Comparison of ENCODE assay signal across 31 cellular contexts in the genomic region with DNA sequence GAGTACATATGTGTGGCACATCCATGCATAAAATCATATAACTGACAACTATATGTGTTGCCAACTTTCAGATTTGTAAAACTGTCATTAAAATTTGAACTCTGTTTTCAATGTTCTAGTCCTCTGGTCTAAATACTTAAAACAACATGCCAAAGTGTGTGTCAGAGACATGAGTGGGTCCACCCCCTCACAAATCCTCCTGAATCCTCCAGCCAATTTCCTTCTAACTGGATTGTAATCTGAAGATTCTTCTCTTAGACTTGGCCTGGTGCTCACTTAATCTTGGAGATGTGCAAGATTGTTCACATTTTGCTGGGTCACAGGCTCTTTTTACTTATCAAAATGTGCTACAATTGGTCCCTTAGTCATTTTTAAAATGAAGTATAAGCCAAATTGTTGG.
"Had no signal": no experiment of that assay in that cellular context is flagged by ENCODE, and none has a peak within 500 bp of the region (broad histone marks: within the 10 kb centered on the region; RNA-seq: fewer than 3 reads in every experiment).

No MANE protein-coding gene starts in this region.

- H3K36me3 Mint-ChIP-seq: activated CD8-positive, alpha-beta memory T cell treated with anti-CD3 and anti-CD28 coated beads, Interleukin-2, amount 10 ng/mL, durations not matched to agents 7 days and 5 days; activated naive CD4-positive, alpha-beta T cell treated with anti-CD3 and anti-CD28 coated beads, Interleukin-2, amount 50 U/mL, for 72 hours; naive B cell had no signal

- DNase-seq: activated CD4-positive, alpha-beta T cell treated with anti-CD3 and anti-CD28 coated beads for 36 hours; activated CD4-positive, CD25-positive, alpha-beta regulatory T cell; activated CD8-positive, alpha-beta memory T cell treated with anti-CD3 and anti-CD28 coated beads, Interleukin-2, amount 10 ng/mL, durations not matched to agents 7 days and 5 days; activated CD8-positive, alpha-beta T cell treated with anti-CD3 and anti-CD28 coated beads, Interleukin-2, amount 10 ng/mL, durations not matched to agents 7 days and 5 days; activated T-cell treated with anti-CD3 and anti-CD28 coated beads, Interleukin-2, amount 50 U/mL, for 48 hours; anterior cingulate cortex; foreskin keratinocyte; heart left ventricle; islet precursor cell; left colon; naive B cell; occipital lobe; psoas muscle; sigmoid colon; spleen; stimulated activated CD4-positive, alpha-beta T cell treated with anti-CD3 and anti-CD28 coated beads, Interleukin-2, amount 100 ng/mL, for 48 hours; T-helper 1 cell; thyroid gland; upper lobe of left lung had no signal

- H3K27me3 Mint-ChIP-seq: activated CD8-positive, alpha-beta memory T cell treated with anti-CD3 and anti-CD28 coated beads, Interleukin-2, amount 10 ng/mL, durations not matched to agents 7 days and 5 days had no signal

- H3K27ac Mint-ChIP-seq: activated CD4-positive, alpha-beta T cell treated with anti-CD3 and anti-CD28 coated beads for 36 hours; activated CD8-positive, alpha-beta memory T cell treated with anti-CD3 and anti-CD28 coated beads, Interleukin-2, amount 10 ng/mL, durations not matched to agents 7 days and 5 days; activated CD8-positive, alpha-beta T cell treated with anti-CD3 and anti-CD28 coated beads, Interleukin-2, amount 10 ng/mL, durations not matched to agents 7 days and 5 days; activated naive CD4-positive, alpha-beta T cell treated with anti-CD3 and anti-CD28 coated beads, Interleukin-2, amount 50 U/mL, for 72 hours; activated T-helper 2 cell treated with anti-CD3 and anti-CD28 coated beads, Interferon-gamma antibody, Interleukin-2, Interleukin-4, amounts not matched to agents 10 μg/mL and 5 μg/mL and 100 μg/mL, durations not matched to agents 14 hours and 24 hours and 36 hours; mesothelial cell of epicardium; naive B cell; stimulated activated naive CD8-positive, alpha-beta T cell treated with anti-CD3 and anti-CD28 coated beads, Interleukin-15, Interleukin-2, amounts not matched to agents 100 ng/mL and 50 ng/mL, for 24 hours; T-helper 2 cell treated with Interferon-gamma antibody and Interleukin-4, amounts not matched to agents 5 μg/mL and 100 μg/mL, for 36 hours had no signal

- H3K36me3 ChIP-seq: cardiac muscle cell, heart left ventricle, sigmoid colon, spleen, thyroid gland, upper lobe of left lung, vagina had no signal

- H3K4me1 Mint-ChIP-seq: activated CD8-positive, alpha-beta memory T cell treated with anti-CD3 and anti-CD28 coated beads, Interleukin-2, amount 10 ng/mL, durations not matched to agents 7 days and 5 days; naive B cell had no signal

- H3K27ac ChIP-seq: body of pancreas, cardiac muscle cell, coronary artery, foreskin keratinocyte, heart left ventricle, parathyroid adenoma, psoas muscle, sigmoid colon, spleen, thyroid gland, upper lobe of left lung, vagina had no signal

- H3K4me3 ChIP-seq: body of pancreas, cardiac muscle cell, coronary artery, heart left ventricle, psoas muscle, sigmoid colon, spleen, thyroid gland, upper lobe of left lung, vagina had no signal

- H3K4me3 Mint-ChIP-seq: activated CD4-positive, alpha-beta T cell treated with anti-CD3 and anti-CD28 coated beads for 36 hours; activated CD8-positive, alpha-beta memory T cell treated with anti-CD3 and anti-CD28 coated beads, Interleukin-2, amount 10 ng/mL, durations not matched to agents 7 days and 5 days; activated CD8-positive, alpha-beta T cell treated with anti-CD3 and anti-CD28 coated beads, Interleukin-2, amount 10 ng/mL, durations not matched to agents 7 days and 5 days; mesothelial cell of epicardium; naive B cell; neural crest cell; stimulated activated naive CD8-positive, alpha-beta T cell treated with anti-CD3 and anti-CD28 coated beads, Interleukin-15, Interleukin-2, amounts not matched to agents 100 ng/mL and 50 ng/mL, for 24 hours; T-helper 2 cell treated with Interferon-gamma antibody and Interleukin-4, amounts not matched to agents 5 μg/mL and 100 μg/mL, for 36 hours had no signal

- H3K4me1 ChIP-seq: body of pancreas, foreskin keratinocyte, heart left ventricle, parathyroid adenoma, psoas muscle, sigmoid colon, spleen, thyroid gland, upper lobe of left lung, vagina had no signal

- H3K9me3 Mint-ChIP-seq: activated naive CD4-positive, alpha-beta T cell treated with anti-CD3 and anti-CD28 coated beads, Interleukin-2, amount 50 U/mL, for 72 hours; activated T-helper 2 cell treated with anti-CD3 and anti-CD28 coated beads, Interferon-gamma antibody, Interleukin-2, Interleukin-4, amounts not matched to agents 10 μg/mL and 5 μg/mL and 100 μg/mL, durations not matched to agents 14 hours and 24 hours and 36 hours; neural crest cell; stimulated activated naive CD8-positive, alpha-beta T cell treated with anti-CD3 and anti-CD28 coated beads, Interleukin-15, Interleukin-2, amounts not matched to agents 100 ng/mL and 50 ng/mL, for 24 hours; T-helper 2 cell treated with Interferon-gamma antibody and Interleukin-4, amounts not matched to agents 5 μg/mL and 100 μg/mL, for 36 hours had no signal

- FAIRE-seq: endothelial cell of umbilical vein had no signal

- ATAC-seq: activated CD4-positive, alpha-beta T cell treated with anti-CD3 and anti-CD28 coated beads for 36 hours; activated CD8-positive, alpha-beta memory T cell treated with anti-CD3 and anti-CD28 coated beads, Interleukin-2, amount 10 ng/mL, durations not matched to agents 7 days and 5 days; activated CD8-positive, alpha-beta T cell treated with anti-CD3 and anti-CD28 coated beads, Interleukin-2, amount 10 ng/mL, durations not matched to agents 7 days and 5 days; activated naive CD4-positive, alpha-beta T cell treated with anti-CD3 and anti-CD28 coated beads, Interleukin-2, amount 50 U/mL, for 72 hours; body of pancreas; foreskin keratinocyte; heart left ventricle; left colon; psoas muscle had no signal

- H3K27me3 ChIP-seq: body of pancreas, cardiac muscle cell, foreskin keratinocyte, heart left ventricle, sigmoid colon, spleen, thyroid gland, upper lobe of left lung, vagina had no signal

- H3K9me3 ChIP-seq: body of pancreas, psoas muscle, sigmoid colon, spleen, thyroid gland, upper lobe of left lung, vagina had no signal
